In genomic region chr4:1348746-1349145, GRCh38 we compare ENCODE assay signal across 12 cellular contexts. TPM values are rescaled to one million over a fixed set of nuclear protein-coding genes. Genes with fewer than 3 reads are reported as not detected.
DNase-seq lines count a peak whose midpoint lies in the region; TF ChIP-seq lines count a peak whose summit lies in the region.
"Had no signal": no experiment of that assay in that cellular context is flagged by ENCODE, and none has a peak within 500 bp of the region (broad histone marks: within the 10 kb centered on the region; RNA-seq: fewer than 3 reads in every experiment).

No MANE protein-coding gene starts in this region.

- POLR2A ChIA-PET in activated CD4-positive, alpha-beta T cell treated with anti-CD3 and anti-CD28 coated beads, Interleukin-2, amount 10 ng/mL, durations not matched to agents 7 days and 5 days (lab: Charles Lee): no interaction called here
- POLR2A ChIA-PET in activated CD4-positive, alpha-beta memory T cell treated with anti-CD3 and anti-CD28 coated beads for 36 hours (lab: Charles Lee): no interaction called here

- no peak for TF ChIP-seq CTCF in glutamatergic neuron (IDR thresholded peaks at IDR 0.05; ENCODE audit: partially characterized antibody, unreplicated experiment)
- no peak for TF ChIP-seq CTCF in spleen (IDR thresholded peaks at IDR 0.05 in 8 of 11, conservative IDR thresholded peaks at IDR 0.05 in 3 of 11)

- H3K4me3 Mint-ChIP-seq in activated CD4-positive, alpha-beta T cell treated with anti-CD3 and anti-CD28 coated beads, Interleukin-2, amount 10 ng/mL, durations not matched to agents 7 days and 5 days: peak overlapping the region; percentile 27
- peak overlapping the region; percentile 77 for H3K4me3 Mint-ChIP-seq in activated CD4-positive, alpha-beta memory T cell treated with anti-CD3 and anti-CD28 coated beads for 36 hours
- H3K4me3 Mint-ChIP-seq in glutamatergic neuron (ENCODE audit: unreplicated experiment): peak overlapping the region; percentile 86

- 92 to 94% (median 93%) methylated on average over 25 of the region's 25 CpGs for WGBS in spleen, 5 donors

- peaks cover 13% of the 10 kb centered on the region for H3K36me3 Mint-ChIP-seq in activated CD4-positive, alpha-beta T cell treated with anti-CD3 and anti-CD28 coated beads, Interleukin-2, amount 10 ng/mL, durations not matched to agents 7 days and 5 days (ENCODE audit: low read depth)
- peaks cover 7% of the 10 kb centered on the region for H3K36me3 Mint-ChIP-seq in activated CD4-positive, alpha-beta memory T cell treated with anti-CD3 and anti-CD28 coated beads for 36 hours
- H3K36me3 Mint-ChIP-seq in glutamatergic neuron (ENCODE audit: unreplicated experiment): peaks cover 8% of the 10 kb centered on the region

- peaks cover 45% of the 10 kb centered on the region for H3K4me1 Mint-ChIP-seq in activated CD4-positive, alpha-beta T cell treated with anti-CD3 and anti-CD28 coated beads, Interleukin-2, amount 10 ng/mL, durations not matched to agents 7 days and 5 days
- H3K4me1 Mint-ChIP-seq in activated CD4-positive, alpha-beta memory T cell treated with anti-CD3 and anti-CD28 coated beads for 36 hours (ENCODE audit: low read depth): peaks cover 43% of the 10 kb centered on the region
- peaks cover 16% of the 10 kb centered on the region for H3K4me1 Mint-ChIP-seq in glutamatergic neuron (ENCODE audit: low read depth, unreplicated experiment)

- peak overlapping the region in 7 of 8 donors; percentile 97 to 100 (median 98) for H3K27ac ChIP-seq in spleen
- H3K27ac ChIP-seq: KMS-11 had no signal

- H3K36me3 ChIP-seq in spleen: peaks cover 0 to 42% (median 20%) of the 10 kb centered on the region in 6 donors

- DNase-seq in activated CD4-positive, alpha-beta T cell treated with anti-CD3 and anti-CD28 coated beads, Interleukin-2, amount 10 ng/mL, durations not matched to agents 7 days and 5 days: no peak
- no peak for DNase-seq in activated CD4-positive, alpha-beta T cell treated with anti-CD3 and anti-CD28 coated beads for 1 hour
- no peak for DNase-seq in activated CD4-positive, alpha-beta memory T cell treated with anti-CD3 and anti-CD28 coated beads for 36 hours
- DNase-seq in glutamatergic neuron: no peak
- no peak for DNase-seq in spleen
- no peak for DNase-seq in NCI-H748 (lab: John Stamatoyannopoulos, UW; ENCODE audit: unreplicated experiment)
- no peak for DNase-seq in AML-193 (lab: John Stamatoyannopoulos, UW)
- DNase-seq in stimulated activated CD4-positive, alpha-beta T cell treated with anti-CD3 and anti-CD28 coated beads, Interleukin-2, amount 100 ng/mL, for 24 hours: no peak
- DNase-seq: activated gamma-delta T cell treated with Interleukin-2 at 50 U/mL for 16 hours had no signal

- CTCF ChIA-PET in activated CD4-positive, alpha-beta T cell treated with anti-CD3 and anti-CD28 coated beads, Interleukin-2, amount 10 ng/mL, durations not matched to agents 7 days and 5 days (lab: Charles Lee): interaction anchor here (0.6 to 1.3 kb wide), 2 partner anchors 7 to 205 kb away, joined by 3 to 4 read pairs; no protein-coding TSS in a partner anchor
- CTCF ChIA-PET in activated CD4-positive, alpha-beta memory T cell treated with anti-CD3 and anti-CD28 coated beads for 36 hours (lab: Charles Lee): interaction anchor here (0.6 to 2.2 kb wide), 4 partner anchors 63 to 218 kb away, joined by 3 to 9 read pairs (median 3); no protein-coding TSS in a partner anchor

- intact Hi-C loops in activated CD4-positive, alpha-beta memory T cell treated with anti-CD3 and anti-CD28 coated beads for 36 hours (cut with micrococcal nuclease): loop anchor here (5.0 kb wide), 4 partner anchors 41 to 234 kb away; no protein-coding TSS in a partner anchor
- intact Hi-C loops in spleen (cut with DNase I; ENCODE audit: low total_unique reads): loop anchor here (10.0 kb wide), 1 partner anchor 54 kb away; no protein-coding TSS in a partner anchor

- H3K27me3 Mint-ChIP-seq in activated CD4-positive, alpha-beta T cell treated with anti-CD3 and anti-CD28 coated beads, Interleukin-2, amount 10 ng/mL, durations not matched to agents 7 days and 5 days: no peaks in the 10 kb centered on the region
- no peaks in the 10 kb centered on the region for H3K27me3 Mint-ChIP-seq in activated CD4-positive, alpha-beta memory T cell treated with anti-CD3 and anti-CD28 coated beads for 36 hours
- peaks cover 12% of the 10 kb centered on the region for H3K27me3 Mint-ChIP-seq in glutamatergic neuron (ENCODE audit: unreplicated experiment)

- H3K27ac Mint-ChIP-seq in activated CD4-positive, alpha-beta T cell treated with anti-CD3 and anti-CD28 coated beads, Interleukin-2, amount 10 ng/mL, durations not matched to agents 7 days and 5 days: peak overlapping the region; percentile 98
- H3K27ac Mint-ChIP-seq in activated CD4-positive, alpha-beta memory T cell treated with anti-CD3 and anti-CD28 coated beads for 36 hours: peak overlapping the region; percentile 90
- H3K27ac Mint-ChIP-seq in glutamatergic neuron (ENCODE audit: unreplicated experiment): peak overlapping the region; percentile 71

- TF ChIP-seq POLR2A in spleen (IDR thresholded peaks at IDR 0.05): no peak

- no peaks in the 10 kb centered on the region for H3K9me3 Mint-ChIP-seq in activated CD4-positive, alpha-beta T cell treated with anti-CD3 and anti-CD28 coated beads, Interleukin-2, amount 10 ng/mL, durations not matched to agents 7 days and 5 days
- H3K9me3 Mint-ChIP-seq in activated CD4-positive, alpha-beta memory T cell treated with anti-CD3 and anti-CD28 coated beads for 36 hours: no peaks in the 10 kb centered on the region
- H3K9me3 Mint-ChIP-seq in glutamatergic neuron (ENCODE audit: unreplicated experiment): peaks cover 8% of the 10 kb centered on the region

- H3K9me3 ChIP-seq in spleen: no peaks in the 10 kb centered on the region

- H3K4me3 ChIP-seq in spleen: peak overlapping the region in 1 of 8 donors; percentile 98

- H3K27me3 ChIP-seq in spleen (replicated peaks in 1 of 7): no peaks in the 10 kb centered on the region

- H3K4me1 ChIP-seq in spleen: peaks cover 20 to 72% (median 37%) of the 10 kb centered on the region in 6 donors

RNA-seq across cellular contexts. Expression of gene UVSSA, which starts 1.7 kb away (rescaled TPM):
- 10 to 100 TPM; 19.1 to 23.0 TPM for total RNA-seq in activated CD4-positive, alpha-beta T cell treated with anti-CD3 and anti-CD28 coated beads, Interleukin-2, amount 10 ng/mL, durations not matched to agents 7 days and 5 days
- total RNA-seq in activated CD4-positive, alpha-beta memory T cell treated with anti-CD3 and anti-CD28 coated beads for 36 hours: 10 to 100 TPM; 20.2 to 21.5 TPM
- 33.9 TPM for total RNA-seq in glutamatergic neuron (ENCODE audit: unreplicated experiment)
- total RNA-seq in spleen: 10 to 100 TPM; 23.9 to 54.0 (median 37.1) TPM
- polyA plus RNA-seq in spleen: 10 to 100 TPM in 2 of 3 donors, 1 to 10 TPM in 1; 3.0 to 15.5 (median 10.3) TPM

RNA-seq across cellular contexts. Expression of gene NKX1-1, which starts 57.5 kb away (rescaled TPM):
- total RNA-seq in activated CD4-positive, alpha-beta T cell treated with anti-CD3 and anti-CD28 coated beads, Interleukin-2, amount 10 ng/mL, durations not matched to agents 7 days and 5 days: not detected
- not detected for total RNA-seq in activated CD4-positive, alpha-beta memory T cell treated with anti-CD3 and anti-CD28 coated beads for 36 hours
- total RNA-seq in glutamatergic neuron (ENCODE audit: unreplicated experiment): not detected
- total RNA-seq in spleen: not detected
- not detected for polyA plus RNA-seq in spleen
- total RNA-seq: NCI-H460 had no signal
- polyA plus RNA-seq: AG04450 had no signal

RNA-seq across cellular contexts. Expression of gene MAEA, which starts 59.1 kb away (rescaled TPM):
- 10 to 100 TPM; 63.8 to 69.0 TPM for total RNA-seq in activated CD4-positive, alpha-beta T cell treated with anti-CD3 and anti-CD28 coated beads, Interleukin-2, amount 10 ng/mL, durations not matched to agents 7 days and 5 days
- 10 to 100 TPM; 47.3 to 50.3 TPM for total RNA-seq in activated CD4-positive, alpha-beta memory T cell treated with anti-CD3 and anti-CD28 coated beads for 36 hours
- 77.2 TPM for total RNA-seq in glutamatergic neuron (ENCODE audit: unreplicated experiment)
- total RNA-seq in spleen: 100 to 1,000 TPM in 1 of 7 donors, 10 to 100 TPM in 6; 64.3 to 112 (median 85.6) TPM
- 10 to 100 TPM; 46.6 to 76.5 (median 58.8) TPM for polyA plus RNA-seq in spleen

Comparison
In these comparisons a context has a peak if more than half of its experiments do, and no peak if none do; other contexts are left out.
1. H3K4me3 Mint-ChIP-seq: peak in every context shown above with its lines; median percentile 86 in glutamatergic neuron; 77 in activated CD4-positive, alpha-beta memory T cell treated with anti-CD3 and anti-CD28 coated beads for 36 hours; 27 in activated CD4-positive, alpha-beta T cell treated with anti-CD3 and anti-CD28 coated beads, Interleukin-2, amount 10 ng/mL, durations not matched to agents 7 days and 5 days.